Comparison of ENCODE assay signal across 12 cellular contexts in the genomic region with DNA sequence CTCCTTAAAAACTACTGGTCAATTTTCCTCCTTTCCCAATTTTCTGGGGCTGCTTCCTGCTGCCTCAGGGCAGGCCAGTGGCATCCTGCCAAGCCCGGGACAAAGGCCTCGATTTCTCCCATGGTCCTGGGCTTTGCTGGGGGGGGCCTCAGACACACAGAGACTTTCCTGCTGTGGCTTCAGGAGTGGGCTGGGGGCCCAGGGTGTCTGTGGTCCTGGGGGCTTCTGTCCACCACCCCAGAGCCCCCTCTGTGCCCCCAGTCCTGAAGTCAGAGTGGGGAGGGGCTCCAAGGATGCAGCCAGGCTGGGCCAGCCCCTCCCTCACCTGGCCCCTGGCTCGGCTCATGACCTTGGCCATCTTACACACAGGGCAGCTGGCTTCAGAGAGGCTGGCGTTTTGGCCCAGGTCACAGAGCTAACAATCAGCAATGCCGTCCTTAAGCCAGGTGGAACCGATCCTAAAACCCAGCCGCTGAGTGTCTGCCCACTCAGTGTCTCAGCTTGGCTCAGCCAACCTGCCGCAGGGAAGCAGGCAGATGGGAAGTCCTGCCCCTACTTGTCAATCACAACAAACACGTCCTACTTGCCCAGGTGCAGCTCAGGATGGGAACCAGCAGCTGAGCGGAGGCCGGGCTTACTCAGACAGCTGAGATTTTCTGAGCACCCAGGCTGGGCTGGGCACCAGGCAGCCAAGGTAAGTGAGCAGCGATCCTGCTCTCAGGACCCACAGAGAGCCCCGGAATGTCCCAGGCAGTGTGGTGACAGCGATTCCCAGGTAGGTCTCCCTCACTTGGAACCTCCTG. TPM values are rescaled to one million over a fixed set of nuclear protein-coding genes. Genes with fewer than 3 reads are reported as not detected.
A peak's percentile ranks its signal among the peaks of the same experiment; 100 is the strongest.
DNase-seq lines count a peak whose midpoint lies in the region; ATAC-seq, FAIRE-seq and TF ChIP-seq lines count a peak whose summit lies in the region.
"Had no signal": no experiment of that assay in that cellular context is flagged by ENCODE, and none has a peak within 500 bp of the region (broad histone marks: within the 10 kb centered on the region; RNA-seq: fewer than 3 reads in every experiment).

No MANE protein-coding gene starts in this region.

- no peaks in the 10 kb centered on the region for H3K9me1 ChIP-seq in K562 (ENCODE audit: control insufficient read depth, insufficient read depth, low read length)

- peaks cover 0 to 50% of the 10 kb centered on the region in 2 experiments; a peak in 2 of 5 replicates for H3K4me1 ChIP-seq in K562 (replicated peaks in 1 of 2; ENCODE audit: control insufficient read depth in 2 of 2, insufficient read depth in 2 of 2, low read length in 2 of 2)
- H3K4me1 ChIP-seq in lower lobe of right lung = peaks cover 21% of the 10 kb centered on the region

- BruUV-seq in K562 (replicated peaks; lab: Mats Ljungman, UMichigan) = no TSS peak

- H3K4me2 ChIP-seq in K562 (ENCODE audit: insufficient read depth, low read length) = no peak overlapping the region

- no peaks in the 10 kb centered on the region for H3K27me3 ChIP-seq in K562 (ENCODE audit: control insufficient read depth in 2 of 2, insufficient read depth in 2 of 2, low read length in 2 of 2)
- no peaks in the 10 kb centered on the region for H3K27me3 ChIP-seq in lower lobe of right lung (ENCODE audit: low read depth)

- 40% methylated on average over 12 of the region's 14 CpGs for WGBS in K562 (ENCODE audit: insufficient coverage, low coverage, missing lambda C conversion rate)

- POLR2A ChIA-PET in K562 (lab: Yijun Ruan, JAX) = no interaction called here

- H3K36me3 ChIP-seq in K562 (ENCODE audit: control insufficient read depth, insufficient read depth, low read length) = 0 out of 3 replicates have a peak, but pooled peaks cover 2% of the 10 kb centered on the region
- peaks cover 7% of the 10 kb centered on the region for H3K36me3 ChIP-seq in lower lobe of right lung

- H2AFZ ChIP-seq in K562 (ENCODE audit: low read depth, low read length) = no peak overlapping the region

- intact Hi-C loops in K562 (cut with micrococcal nuclease) = no loop called here
- intact Hi-C loops in lower lobe of right lung (cut with DNase I) = no loop called here

- no peak for TF ChIP-seq RAD21 in K562 (CRISPR knock-in tag; conservative IDR thresholded peaks at IDR 0.05 in 1 of 2, IDR thresholded peaks at IDR 0.05 in 1 of 2)

- H3K9me3 ChIP-seq in K562 (replicated peaks; ENCODE audit: control insufficient read depth, insufficient read depth, low read depth, low read length) (no peaks in the 10 kb centered on the region), lower lobe of right lung (no peaks in the 10 kb centered on the region)

- TF ChIP-seq EP300 in K562 (IDR thresholded peaks at IDR 0.05; ENCODE audit: low read length) = no peak

- H3K79me2 ChIP-seq in K562 (ENCODE audit: control insufficient read depth, insufficient read depth, low read length) = no peaks in the 10 kb centered on the region

- no peak for ATAC-seq in K562
- no peak for ATAC-seq in lower lobe of right lung
- no peak for ATAC-seq in HG03457 (IDR thresholded peaks at IDR 0.05; ENCODE audit: unreplicated experiment)
- ATAC-seq: effector memory CD8-positive, alpha-beta T cell had no signal

- in situ Hi-C loops in K562 (cut with MboI) = no loop called here

- H4K20me1 ChIP-seq in K562 (replicated peaks; ENCODE audit: control insufficient read depth, insufficient read depth, low read length) = peaks cover 12% of the 10 kb centered on the region; the same call in 1 of the 2 replicates

- no peak overlapping the region for H3K4me3 ChIP-seq in K562
- H3K4me3 ChIP-seq in lower lobe of right lung = no peak overlapping the region

- TF ChIP-seq CTCF in K562 (IDR thresholded peaks at IDR 0.05 in 2 of 3, conservative IDR thresholded peaks at IDR 0.05 in 1 of 3; ENCODE audit: insufficient read depth in 2 of 3, low read depth in 1 of 3, low read length in 3 of 3) (no peak), lower lobe of right lung (IDR thresholded peaks at IDR 0.05) (no peak)

- CTCF ChIA-PET in K562 (lab: Yijun Ruan, JAX; ENCODE audit: low intra/inter-chr PET ratio) = no interaction called here

- H3K9ac ChIP-seq in K562 (ENCODE audit: insufficient read depth in 1 of 2, low read depth in 2 of 2, low read length in 2 of 2) = no peak overlapping the region; a peak in 1 of 4 replicates

- DNase-seq in COLO668 (lab: John Stamatoyannopoulos, UW; ENCODE audit: unreplicated experiment) (peak; percentile 44), NCI-H1105 treated with DMSO at 0.1 percent for 48 hours (lab: John Stamatoyannopoulos, UW) (peak; percentile 80), K562 (ENCODE audit: extremely low read depth in 1 of 4, low spot score in 3 of 4) (no peak), lower lobe of right lung (peak; percentile 38), glomerular visceral epithelial cell (ENCODE audit: extremely low spot score) (no peak), hippocampal formation (lab: John Stamatoyannopoulos, UW) (no peak)
- no peak for DNase-seq in stimulated activated CD4-positive, alpha-beta T cell treated with anti-CD3 and anti-CD28 coated beads, Interleukin-12 subunit alpha, Interleukin-12 subunit beta, amount 100 ng/mL, for 4 hours
- DNase-seq: effector memory CD8-positive, alpha-beta T cell; NCI-H226; stimulated activated naive CD4-positive, alpha-beta T cell; T-helper 1 cell had no signal

- FAIRE-seq in K562 (lab: Jason Lieb, UNC) = no peak

- TF ChIP-seq POLR2A in K562 (conservative IDR thresholded peaks at IDR 0.05) = no peak

- H3K27ac ChIP-seq in K562 (ENCODE audit: extremely low read depth, low read depth, low read length) (no peak overlapping the region), lower lobe of right lung (no peak overlapping the region)

TF ChIP-seq in K562, 482 proteins besides CTCF, POLR2A, EP300 and RAD21:
- TF ChIP-seq, protein P1, sequence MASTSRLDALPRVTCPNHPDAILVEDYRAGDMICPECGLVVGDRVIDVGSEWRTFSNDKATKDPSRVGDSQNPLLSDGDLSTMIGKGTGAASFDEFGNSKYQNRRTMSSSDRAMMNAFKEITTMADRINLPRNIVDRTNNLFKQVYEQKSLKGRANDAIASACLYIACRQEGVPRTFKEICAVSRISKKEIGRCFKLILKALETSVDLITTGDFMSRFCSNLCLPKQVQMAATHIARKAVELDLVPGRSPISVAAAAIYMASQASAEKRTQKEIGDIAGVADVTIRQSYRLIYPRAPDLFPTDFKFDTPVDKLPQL (IDR thresholded peaks at IDR 0.05; ENCODE audit: extremely low read depth, insufficient read length) = no peak
- TF ChIP-seq POLR2G (IDR thresholded peaks at IDR 0.05; ENCODE audit: low read depth, low read length) (0 out of 2 replicates have a peak, but pooled peaks have one; percentile 42), ZFP36 (IDR thresholded peaks at IDR 0.05; ENCODE audit: low read depth, low read length, partially characterized antibody) (no peak), POLR3A (IDR thresholded peaks at IDR 0.05; ENCODE audit: borderline replicate concordance, extremely low read depth, insufficient read depth, insufficient read length) (no peak), RUNX1 (IDR thresholded peaks at IDR 0.05; ENCODE audit: low read depth) (no peak), NFATC3 (IDR thresholded peaks at IDR 0.05) (no peak), NFIC (IDR thresholded peaks at IDR 0.05) (peak; percentile 40; the same call in 1 of the 2 replicates), RFX7 (CRISPR knock-in tag; IDR thresholded peaks at IDR 0.05) (no peak), MAFG (tag; conservative IDR thresholded peaks at IDR 0.05) (no peak), KLF10 (CRISPR knock-in tag; IDR thresholded peaks at IDR 0.05) (no peak), C11orf30 (IDR thresholded peaks at IDR 0.05; ENCODE audit: low read depth) (no peak)
- TF ChIP-seq, protein P2, sequence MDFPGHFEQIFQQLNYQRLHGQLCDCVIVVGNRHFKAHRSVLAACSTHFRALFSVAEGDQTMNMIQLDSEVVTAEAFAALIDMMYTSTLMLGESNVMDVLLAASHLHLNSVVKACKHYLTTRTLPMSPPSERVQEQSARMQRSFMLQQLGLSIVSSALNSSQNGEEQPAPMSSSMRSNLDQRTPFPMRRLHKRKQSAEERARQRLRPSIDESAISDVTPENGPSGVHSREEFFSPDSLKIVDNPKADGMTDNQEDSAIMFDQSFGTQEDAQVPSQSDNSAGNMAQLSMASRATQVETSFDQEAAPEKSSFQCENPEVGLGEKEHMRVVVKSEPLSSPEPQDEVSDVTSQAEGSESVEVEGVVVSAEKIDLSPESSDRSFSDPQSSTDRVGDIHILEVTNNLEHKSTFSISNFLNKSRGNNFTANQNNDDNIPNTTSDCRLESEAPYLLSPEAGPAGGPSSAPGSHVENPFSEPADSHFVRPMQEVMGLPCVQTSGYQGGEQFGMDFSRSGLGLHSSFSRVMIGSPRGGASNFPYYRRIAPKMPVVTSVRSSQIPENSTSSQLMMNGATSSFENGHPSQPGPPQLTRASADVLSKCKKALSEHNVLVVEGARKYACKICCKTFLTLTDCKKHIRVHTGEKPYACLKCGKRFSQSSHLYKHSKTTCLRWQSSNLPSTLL (IDR thresholded peaks at IDR 0.05) = no peak

RNA-seq across cellular contexts. Expression of a gene that starts 34.6 kb away (rescaled TPM):
- 40.9 and 87.7 TPM in 2 replicates for total RNA-seq in K562 (2011; cell fraction: chromatin; rRNA removed; ENCODE audit: low replicate concordance)
- 31.7 and 40.8 TPM in 2 replicates for total RNA-seq in K562 (2011; cell fraction: nucleolus; rRNA removed)
- 28.2 and 35.2 TPM in 2 replicates for total RNA-seq in K562 (2011; cell fraction: nucleoplasm; rRNA removed)
- total RNA-seq in K562 (2014; rRNA removed) (6.6 and 8.0 TPM in 2 replicates), K562 (2014; rRNA removed; fragmentation: Illumina TruSeq; extraction: Trizol) (1.4 and 2.4 TPM in 2 replicates), K562 (2015; rRNA removed; fragmentation: Illumina TruSeq; extraction: Trizol) (6.4 and 6.5 TPM in 2 replicates), K562 (2021) (14.3 and 14.8 TPM in 2 replicates), lower lobe of right lung (46.2 TPM)
- polyA plus RNA-seq in K562 (2011; rRNA removed) (3.2 and 7.5 TPM in 2 replicates), K562 (2014; fragmentation: Illumina TruSeq; extraction: Trizol) (3.1 and 4.6 TPM in 2 replicates), K562 (2014; fragmentation: Nextera tagmentation; extraction: Ambion mirVana) (under 1 TPM; 0.06 to 0.10 TPM), K562 (2014; rRNA removed) (6.6 and 11.9 TPM in 2 replicates)
- 3.8 and 6.2 TPM in 2 replicates for polyA plus RNA-seq in K562 (2011; cell fraction: cytosol; rRNA removed)
- 22.7 and 40.1 TPM in 2 replicates for polyA plus RNA-seq in K562 (2011; cell fraction: nucleus; rRNA removed)
- polyA plus RNA-seq in K562 (2012) = 7.8 and 10.2 TPM in 2 replicates
- polyA minus RNA-seq in K562 (2011; rRNA and poly(A)+ RNA removed) = 1.6 and 1.9 TPM in 2 replicates
- polyA minus RNA-seq in K562 (2011; cell fraction: cytosol; rRNA and poly(A)+ RNA removed) = 5.9 and 6.9 TPM in 2 replicates
- 13.1 and 15.5 TPM in 2 replicates for polyA minus RNA-seq in K562 (2011; cell fraction: nucleus; rRNA and poly(A)+ RNA removed)

Comparison
In these comparisons a context has a peak if more than half of its experiments do, and no peak if none do; other contexts are left out.
1. DNase-seq: peak in COLO668 (single experiment), NCI-H1105 treated with DMSO at 0.1 percent for 48 hours (single experiment) and lower lobe of right lung (single experiment); none in K562 (0 of 4), glomerular visceral epithelial cell (single experiment), stimulated activated CD4-positive, alpha-beta T cell treated with anti-CD3 and anti-CD28 coated beads, Interleukin-12 subunit alpha, Interleukin-12 subunit beta, amount 100 ng/mL, for 4 hours (single experiment) and hippocampal formation (0 of 2).